Comparison of ENCODE assay signal across 16 cellular contexts in genomic region chr20:7031222-7031621, GRCh38.
A peak's percentile ranks its signal among the peaks of the same experiment; 100 is the strongest.
DNase-seq lines count a peak whose midpoint lies in the region; FAIRE-seq and TF ChIP-seq lines count a peak whose summit lies in the region.
"Had no signal": no experiment of that assay in that cellular context is flagged by ENCODE, and none has a peak within 500 bp of the region (broad histone marks: within the 10 kb centered on the region; RNA-seq: fewer than 3 reads in every experiment).

No MANE protein-coding gene starts in this region.

- H3K4me3 ChIP-seq in A673 (ENCODE audit: low read depth, low read length, poor library complexity, severe bottlenecking) (no peak overlapping the region), fibroblast of the aortic adventitia (ENCODE audit: low read depth, low read length) (no peak overlapping the region)
- H3K4me3 ChIP-seq: heart left ventricle, lung had no signal

- no peak for FAIRE-seq in HTR-8/SVneo (lab: Jason Lieb, UNC)

- no peaks in the 10 kb centered on the region for H3K27me3 ChIP-seq in A673 (replicated peaks; ENCODE audit: insufficient read depth, low read depth, low read length, poor library complexity)
- H3K27me3 ChIP-seq: heart left ventricle had no signal

- H3K9me3 ChIP-seq in A673 (ENCODE audit: low read depth, low read length, poor library complexity, severe bottlenecking) = no peaks in the 10 kb centered on the region
- H3K9me3 ChIP-seq: heart left ventricle had no signal

- intact Hi-C loops in A673 (cut with micrococcal nuclease; ENCODE audit: unreplicated experiment) = no loop called here

- peak; percentile 2 for DNase-seq in A673 (ENCODE audit: low spot score)
- DNase-seq in RPMI8226 = peak; percentile 12
- DNase-seq in fibroblast of the aortic adventitia (ENCODE audit: low read depth) = peak; percentile 9
- DNase-seq in NCI-H1436 (lab: John Stamatoyannopoulos, UW) = no peak
- DNase-seq in GOT3 (lab: John Stamatoyannopoulos, UW) = no peak
- no peak for DNase-seq in HTR-8/SVneo (ENCODE audit: insufficient read length, low spot score)
- no peak for DNase-seq in activated T-cell treated with anti-CD3 and anti-CD28 coated beads, Interleukin-2, amount 50 U/mL, for 48 hours
- DNase-seq: activated naive CD4-positive, alpha-beta T cell treated with anti-CD3 and anti-CD28 coated beads, Interleukin-2, amount 10 ng/mL, durations not matched to agents 7 days and 5 days; GF-D8; heart left ventricle; NCI-H1417; NK-92 treated with Interleukin-12 subunit alpha and Interleukin-12 subunit beta, amount 100 ng/mL, for 24 hours; nucleus accumbens; stimulated activated CD4-positive, alpha-beta T cell treated with anti-CD3 and anti-CD28 coated beads, Interleukin-15, amount 100 ng/mL, for 24 hours had no signal

- CTCF ChIA-PET in A673 (lab: Charles Lee) = no interaction called here

- POLR2A ChIA-PET in A673 (lab: Charles Lee; ENCODE audit: low non-redundant PET) = no interaction called here

- BruUV-seq in A673 (replicated peaks; lab: Mats Ljungman, UMichigan) = no TSS peak

- no peaks in the 10 kb centered on the region for H3K36me3 ChIP-seq in A673 (ENCODE audit: insufficient read depth, low read length, poor library complexity, severe bottlenecking)
- H3K36me3 ChIP-seq: heart left ventricle had no signal

- no peak overlapping the region for H3K27ac ChIP-seq in A673 (ENCODE audit: low read depth, low read length, poor library complexity, severe bottlenecking)
- H3K27ac ChIP-seq: heart left ventricle had no signal

- no peaks in the 10 kb centered on the region for H3K4me1 ChIP-seq in A673 (ENCODE audit: insufficient read depth, low read length, poor library complexity, severe bottlenecking)
- H3K4me1 ChIP-seq: heart left ventricle had no signal

- TF ChIP-seq CTCF in A673 (conservative IDR thresholded peaks at IDR 0.05; ENCODE audit: low read depth, low read length) (peak; percentile 40; the same call in 1 of the 2 replicates), GM12874 (IDR thresholded peaks at IDR 0.05; ENCODE audit: insufficient read depth, low read depth, low read length) (peak; percentile 42; the same call in 1 of the 2 replicates), fibroblast of the aortic adventitia (IDR thresholded peaks at IDR 0.05; ENCODE audit: insufficient read depth, low read length) (peak; percentile 50)

Comparison
In these comparisons a context has a peak if more than half of its experiments do, and no peak if none do; other contexts are left out.
1. DNase-seq: peak in A673 (single experiment), RPMI8226 (single experiment) and fibroblast of the aortic adventitia (single experiment); none in NCI-H1436 (single experiment), GOT3 (single experiment), HTR-8/SVneo (single experiment) and activated T-cell treated with anti-CD3 and anti-CD28 coated beads, Interleukin-2, amount 50 U/mL, for 48 hours (0 of 2).
2. Peak in every context shown above with its lines, with median percentiles within 50 percentile points of each other: CTCF ChIP-seq.